In the genomic region with DNA sequence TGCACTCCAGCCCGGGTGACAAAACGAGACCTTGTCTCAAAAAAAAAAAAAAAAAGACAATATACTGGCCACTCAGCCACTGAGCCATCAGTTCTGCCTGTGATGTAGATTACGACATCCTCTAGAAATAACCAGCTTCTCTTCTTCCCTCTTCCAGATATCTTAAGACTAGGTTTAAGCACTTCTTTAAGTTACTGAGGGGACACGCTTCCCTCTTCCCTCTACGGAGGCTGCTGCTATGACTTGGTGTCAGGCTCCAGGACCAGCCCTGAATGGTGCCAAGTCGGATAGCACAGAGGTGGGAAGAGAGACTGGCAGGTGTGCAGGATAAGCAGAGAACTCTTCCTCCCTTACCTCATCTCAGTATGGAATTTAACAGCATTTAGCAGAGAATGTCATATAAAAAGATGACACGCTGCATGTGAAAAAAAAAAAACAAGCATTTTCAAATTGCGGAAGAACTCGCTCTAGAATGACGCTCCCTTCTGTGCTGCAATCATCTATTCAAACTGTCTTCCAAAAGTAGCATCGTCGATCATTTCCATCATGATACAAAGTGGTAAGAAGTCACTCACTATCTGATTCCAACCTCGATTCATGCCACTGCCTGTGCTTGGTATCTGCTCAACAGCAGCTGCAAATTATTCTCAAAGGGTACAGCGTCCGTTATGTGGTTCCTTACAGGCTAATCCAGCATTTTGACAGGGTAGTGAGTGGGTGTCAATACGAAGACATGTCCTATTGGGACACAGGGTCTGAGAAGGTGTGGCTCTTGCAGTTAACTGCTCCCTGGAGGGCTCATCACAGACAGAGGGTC, we compare ENCODE assay signal across 13 cellular contexts. TPM values are rescaled to one million over a fixed set of nuclear protein-coding genes. Genes with fewer than 3 reads are reported as not detected.
DNase-seq lines count a peak whose midpoint lies in the region.
"Had no signal": no experiment of that assay in that cellular context is flagged by ENCODE, and none has a peak within 500 bp of the region (broad histone marks: within the 10 kb centered on the region; RNA-seq: fewer than 3 reads in every experiment).

No MANE protein-coding gene starts in this region.

- DNase-seq in GF-D8 (lab: John Stamatoyannopoulos, UW) (peak; percentile 50), SIG-M5 (lab: John Stamatoyannopoulos, UW) (peak; percentile 67), head of caudate nucleus (peak in 31 of 42 donors; percentile 22 to 78 (median 54)), putamen (ENCODE audit: low spot score) (peak; percentile 59), NCI-H2171 treated with DMSO at 0.1 percent for 48 hours (lab: John Stamatoyannopoulos, UW) (no peak), H7 (no peak), posterior vena cava (ENCODE audit: low spot score) (no peak)
- no peak for DNase-seq in stimulated activated CD4-positive, alpha-beta T cell treated with anti-CD3 and anti-CD28 coated beads, Interleukin-2, amount 100 ng/mL, for 48 hours
- DNase-seq: activated CD4-positive, alpha-beta T cell treated with anti-CD3 and anti-CD28 coated beads, Interleukin-2, amount 10 ng/mL, durations not matched to agents 24 days and 14 days; activated T-cell treated with anti-CD3 and anti-CD28 coated beads, Interleukin-2, amount 50 U/mL, for 4 hours; amniotic stem cell; NCI-H1417 treated with DMSO at 0.1 percent for 48 hours; stimulated activated CD4-positive, alpha-beta T cell treated with anti-CD3 and anti-CD28 coated beads, Interleukin-2, amount 100 ng/mL, for 24 hours had no signal

- no peak overlapping the region for H3K4me3 ChIP-seq in H7 (ENCODE audit: insufficient read depth, low read depth, low read length)

- H3K27me3 ChIP-seq in H7 (ENCODE audit: control insufficient read depth, insufficient read depth, low read length) = no peaks in the 10 kb centered on the region

- peaks cover 15% of the 10 kb centered on the region for H3K36me3 ChIP-seq in H7 (replicated peaks; ENCODE audit: control insufficient read depth, insufficient read depth, low read length)

- intact Hi-C loops in head of caudate nucleus (cut with DNase I) = loop anchor here (10.0 kb wide), 1 partner anchor 49 kb away; no protein-coding TSS in a partner anchor
- intact Hi-C loops in posterior vena cava (cut with DNase I) = no loop called here

RNA-seq across cellular contexts. Expression of a gene that starts 13.7 kb away (rescaled TPM):
- total RNA-seq in H7 (2014; rRNA removed; shearing (Covaris generic)) = 38.2 and 40.6 TPM in 2 replicates
- total RNA-seq in posterior vena cava = 10 to 100 TPM; 10.7 to 14.6 TPM

RNA-seq across cellular contexts. Expression of a gene that starts 49.9 kb away (rescaled TPM):
- 60.9 and 64.1 TPM in 2 replicates for total RNA-seq in H7 (2014; rRNA removed; shearing (Covaris generic))
- 100 to 1,000 TPM; 150 to 159 TPM for total RNA-seq in posterior vena cava

RNA-seq across cellular contexts. Expression of a gene that starts 59.7 kb away (rescaled TPM):
- 85.6 and 87.0 TPM in 2 replicates for total RNA-seq in H7 (2014; rRNA removed; shearing (Covaris generic))
- 100 to 1,000 TPM; 198 to 227 TPM for total RNA-seq in posterior vena cava

Comparison
In these comparisons a context has a peak if more than half of its experiments do, and no peak if none do; other contexts are left out.
1. DNase-seq: peak in GF-D8 (single experiment), SIG-M5 (single experiment), head of caudate nucleus (31 of 42) and putamen (single experiment); none in stimulated activated CD4-positive, alpha-beta T cell treated with anti-CD3 and anti-CD28 coated beads, Interleukin-2, amount 100 ng/mL, for 48 hours (0 of 2), NCI-H2171 treated with DMSO at 0.1 percent for 48 hours (single experiment), H7 (single experiment) and posterior vena cava (single experiment).